ENCODE assay signal across 19 cellular contexts in the genomic region with DNA sequence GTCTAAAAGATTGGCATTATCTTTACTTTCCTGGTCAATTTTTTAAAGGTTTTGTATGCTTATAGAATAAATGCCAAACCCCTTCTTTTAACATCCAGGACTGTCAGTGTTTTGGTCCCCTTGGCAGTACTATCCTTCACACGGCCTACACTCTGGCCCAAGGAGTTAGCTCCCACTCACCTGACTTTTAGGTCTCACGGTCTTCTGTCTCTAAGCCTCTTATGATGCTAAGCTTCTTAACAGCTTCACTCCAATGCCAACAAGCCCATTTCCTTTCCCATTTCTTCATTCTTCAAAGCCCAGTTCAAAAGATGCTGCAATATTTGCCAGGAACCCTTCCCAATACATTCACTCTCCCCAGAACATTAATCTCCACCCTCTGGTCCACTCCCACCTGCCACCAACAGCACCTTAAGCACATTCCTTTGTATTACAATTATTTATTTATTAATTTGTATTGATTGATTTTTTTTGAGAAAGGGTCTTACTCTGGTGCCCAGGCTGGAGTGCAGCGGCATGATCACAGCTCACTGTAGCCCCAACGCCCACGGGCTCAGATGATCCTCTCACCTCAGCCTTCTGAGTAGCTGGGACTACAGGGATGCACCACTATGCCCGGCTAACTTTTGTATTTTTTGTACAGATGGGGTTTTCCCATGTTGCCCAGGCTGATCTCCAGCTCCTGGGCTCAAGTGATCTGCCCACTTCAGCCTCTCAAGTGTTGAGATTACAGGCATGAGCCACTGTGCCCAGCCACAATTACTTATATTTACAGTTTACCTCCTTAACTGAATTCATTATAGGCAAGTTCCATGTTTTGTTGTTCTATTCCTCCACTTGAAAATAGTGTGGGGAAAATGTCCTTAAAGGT. TPM values are rescaled to one million over a fixed set of nuclear protein-coding genes. Genes with fewer than 3 reads are reported as not detected.
DNase-seq lines count a peak whose midpoint lies in the region; ATAC-seq and TF ChIP-seq lines count a peak whose summit lies in the region.
"Had no signal": no experiment of that assay in that cellular context is flagged by ENCODE, and none has a peak within 500 bp of the region (broad histone marks: within the 10 kb centered on the region; RNA-seq: fewer than 3 reads in every experiment).

No MANE protein-coding gene starts in this region.

- no peaks in the 10 kb centered on the region for H3K9me3 ChIP-seq in CD4-positive, alpha-beta memory T cell (ENCODE audit: control insufficient read depth in 1 of 2, low read length in 2 of 2)
- H3K9me3 ChIP-seq in DOHH2 (ENCODE audit: control insufficient read depth, insufficient read depth, low read length) (no peaks in the 10 kb centered on the region), SU-DHL-6 (ENCODE audit: insufficient read depth, low read length) (no peaks in the 10 kb centered on the region), ovary (no peaks in the 10 kb centered on the region)
- H3K9me3 ChIP-seq: SJSA1 had no signal

- H3K36me3 ChIP-seq in CD4-positive, alpha-beta memory T cell (ENCODE audit: insufficient read depth, low read length), result peaks cover 7% of the 10 kb centered on the region
- H3K36me3 ChIP-seq in DOHH2 (ENCODE audit: control insufficient read depth, low read length), result peaks cover 46% of the 10 kb centered on the region
- H3K36me3 ChIP-seq in SU-DHL-6 (ENCODE audit: low read length), result peaks cover 22% of the 10 kb centered on the region
- H3K36me3 ChIP-seq in ovary, result no peaks in the 10 kb centered on the region

- H3F3A ChIP-seq in DOHH2 (ENCODE audit: control insufficient read depth, insufficient read depth) (no peaks in the 10 kb centered on the region; the same call in 1 of the 2 replicates), SU-DHL-6 (ENCODE audit: insufficient read depth) (peaks cover 27% of the 10 kb centered on the region)

- peak overlapping the region in 1 of 8 donors; percentile 21 for H3K4me3 Mint-ChIP-seq in CD4-positive, alpha-beta memory T cell
- H3K4me3 Mint-ChIP-seq in naive thymus-derived CD8-positive, alpha-beta T cell, result peak overlapping the region in 1 of 10 donors; percentile 16

- H3K9me2 ChIP-seq in DOHH2 (replicated peaks; ENCODE audit: control insufficient read depth, low read length) (no peaks in the 10 kb centered on the region), SU-DHL-6 (replicated peaks; ENCODE audit: insufficient read depth, low read length) (no peaks in the 10 kb centered on the region)

- 97 to 98% (median 97%) methylated on average over 6 of the region's 6 CpGs for WGBS in ovary, 3 donors

- peak overlapping the region in 4 of 7 donors; percentile 2 to 48 (median 26) for H3K27ac Mint-ChIP-seq in CD4-positive, alpha-beta memory T cell
- peak overlapping the region in 6 of 10 donors; percentile 6 to 88 (median 40) for H3K27ac Mint-ChIP-seq in naive thymus-derived CD8-positive, alpha-beta T cell

- H3K27ac ChIP-seq in CD4-positive, alpha-beta memory T cell (ENCODE audit: low read depth, low read length), result no peak overlapping the region
- H3K27ac ChIP-seq in DOHH2 (ENCODE audit: low read depth, low read length) (peak overlapping the region; percentile 76), SU-DHL-6 (ENCODE audit: low read depth, low read length) (peak overlapping the region; percentile 88), ovary (no peak overlapping the region)
- H3K27ac ChIP-seq: HL-60, RWPE1, SJSA1 had no signal

- no peak for ATAC-seq in naive thymus-derived CD8-positive, alpha-beta T cell
- ATAC-seq: K562 had no signal

- POLR2A ChIA-PET in CD4-positive, alpha-beta memory T cell (lab: Charles Lee; ENCODE audit: partially characterized antibody), result interaction anchor here (1.5 kb wide), 1 partner anchor 78 kb away, joined by 6 read pairs; the partner anchor contains the start of gene TRIM59
- POLR2A ChIA-PET in naive thymus-derived CD8-positive, alpha-beta T cell (lab: Charles Lee), result no interaction called here

- peaks cover 16 to 29% (median 19%) of the 10 kb centered on the region in 4 donors for H3K4me1 Mint-ChIP-seq in CD4-positive, alpha-beta memory T cell
- peaks cover 8 to 32% (median 24%) of the 10 kb centered on the region in 4 donors for H3K4me1 Mint-ChIP-seq in naive thymus-derived CD8-positive, alpha-beta T cell

- no peak overlapping the region for H3K4me3 ChIP-seq in CD4-positive, alpha-beta memory T cell (ENCODE audit: low read length in 2 of 2)
- H3K4me3 ChIP-seq in DOHH2 (ENCODE audit: low read length) (no peak overlapping the region), SU-DHL-6 (ENCODE audit: insufficient read depth, low read length, poor library complexity, severe bottlenecking) (no peak overlapping the region), ovary (no peak overlapping the region)
- H3K4me3 ChIP-seq: K562, SJSA1 had no signal

- no peaks in the 10 kb centered on the region for H3K27me3 Mint-ChIP-seq in CD4-positive, alpha-beta memory T cell
- no peaks in the 10 kb centered on the region for H3K27me3 Mint-ChIP-seq in naive thymus-derived CD8-positive, alpha-beta T cell

- H4K20me1 ChIP-seq in DOHH2 (ENCODE audit: control insufficient read depth, insufficient read depth, low read depth, low read length) (no peaks in the 10 kb centered on the region), SU-DHL-6 (ENCODE audit: low read depth, low read length) (no peaks in the 10 kb centered on the region)

- no peaks in the 10 kb centered on the region for H3K79me2 ChIP-seq in DOHH2 (ENCODE audit: control insufficient read depth, low read length)
- no peaks in the 10 kb centered on the region for H3K79me2 ChIP-seq in SU-DHL-6 (ENCODE audit: insufficient read depth, low read length)

- TF ChIP-seq CTCF in DOHH2 (IDR thresholded peaks at IDR 0.05; ENCODE audit: low read depth, low read length, poor library complexity, severe bottlenecking) (no peak), SU-DHL-6 (IDR thresholded peaks at IDR 0.05; ENCODE audit: insufficient read depth, low read length, poor library complexity, severe bottlenecking) (no peak), ovary (IDR thresholded peaks at IDR 0.05) (no peak)

- intact Hi-C loops in CD4-positive, alpha-beta memory T cell (cut with micrococcal nuclease), result loop anchor here (2.0 kb wide), 1 partner anchor 28 kb away; the partner anchor contains the start of genes IFT80 and SMC4
- intact Hi-C loops in ovary (cut with DNase I), result no loop called here

- H3K4me2 ChIP-seq in DOHH2 (ENCODE audit: low read length) (peak overlapping the region; percentile 66; the same call in 1 of the 2 replicates), SU-DHL-6 (ENCODE audit: low read depth, low read length, poor library complexity, severe bottlenecking) (peak overlapping the region; percentile 60)

- peaks cover 31 to 53% of the 10 kb centered on the region in 2 donors for H3K36me3 Mint-ChIP-seq in CD4-positive, alpha-beta memory T cell
- peaks cover 5 to 40% (median 30%) of the 10 kb centered on the region in 3 donors for H3K36me3 Mint-ChIP-seq in naive thymus-derived CD8-positive, alpha-beta T cell

- no peak overlapping the region for H2AFZ ChIP-seq in SU-DHL-6 (ENCODE audit: low read depth, low read length, severe bottlenecking)

- H3K4me1 ChIP-seq in CD4-positive, alpha-beta memory T cell (ENCODE audit: insufficient read depth, low read length), result peaks cover 19% of the 10 kb centered on the region
- H3K4me1 ChIP-seq in DOHH2 (ENCODE audit: control insufficient read depth, low read length), result peaks cover 32% of the 10 kb centered on the region
- H3K4me1 ChIP-seq in ovary (ENCODE audit: insufficient read depth), result no peaks in the 10 kb centered on the region

- no peaks in the 10 kb centered on the region for H3K27me3 ChIP-seq in CD4-positive, alpha-beta memory T cell (ENCODE audit: insufficient read depth, low read length)
- no peaks in the 10 kb centered on the region for H3K27me3 ChIP-seq in DOHH2 (ENCODE audit: control insufficient read depth, low read length)
- H3K27me3 ChIP-seq in SU-DHL-6 (ENCODE audit: low read length), result no peaks in the 10 kb centered on the region
- H3K27me3 ChIP-seq in ovary, result no peaks in the 10 kb centered on the region
- H3K27me3 ChIP-seq: SJSA1 had no signal

- no peak for TF ChIP-seq EP300 in ovary (IDR thresholded peaks at IDR 0.05)

- DNase-seq in CD4-positive, alpha-beta memory T cell, result no peak
- no peak for DNase-seq in naive thymus-derived CD8-positive, alpha-beta T cell
- DNase-seq in retina (no peak), ovary (no peak), SHP77 (lab: John Stamatoyannopoulos, UW) (no peak)
- DNase-seq: ACHN; DMS153; GDM1; GOT3; NCI-H1048; NCI-H146; NCI-H510A; NK-92 treated with Interleukin-12 subunit alpha and Interleukin-12 subunit beta, amount 100 ng/mL, for 24 hours had no signal

- CTCF ChIA-PET in CD4-positive, alpha-beta memory T cell (lab: Charles Lee; ENCODE audit: partially characterized antibody), result no interaction called here

- H3K9ac ChIP-seq in SU-DHL-6 (ENCODE audit: low read length), result no peak overlapping the region

- TF ChIP-seq POLR2A in ovary (IDR thresholded peaks at IDR 0.05), result no peak

- H3K9me3 Mint-ChIP-seq in CD4-positive, alpha-beta memory T cell, result no peaks in the 10 kb centered on the region
- no peaks in the 10 kb centered on the region for H3K9me3 Mint-ChIP-seq in naive thymus-derived CD8-positive, alpha-beta T cell

RNA-seq across cellular contexts. Expression of gene IFT80, which starts 27.8 kb away (rescaled TPM):
- total RNA-seq in CD4-positive, alpha-beta memory T cell, result 10 to 100 TPM; 34.0 to 38.8 TPM
- polyA plus RNA-seq in CD4-positive, alpha-beta memory T cell, result 1 to 10 TPM; 4.1 to 5.2 TPM
- 10 to 100 TPM; 30.4 to 34.9 TPM for total RNA-seq in naive thymus-derived CD8-positive, alpha-beta T cell
- polyA plus RNA-seq in naive thymus-derived CD8-positive, alpha-beta T cell, result 1 to 10 TPM; 4.8 to 8.4 (median 6.0) TPM
- total RNA-seq in ovary, result 10 to 100 TPM; 22.7 to 39.6 (median 29.8) TPM
- 10 to 100 TPM; 16.8 to 19.4 TPM for polyA plus RNA-seq in ovary

RNA-seq across cellular contexts. Expression of gene SMC4, which starts 28.2 kb away (rescaled TPM):
- 10 to 100 TPM; 72.0 to 74.3 TPM for total RNA-seq in CD4-positive, alpha-beta memory T cell
- 10 to 100 TPM; 33.2 to 61.3 TPM for polyA plus RNA-seq in CD4-positive, alpha-beta memory T cell
- 10 to 100 TPM; 39.4 to 43.2 TPM for total RNA-seq in naive thymus-derived CD8-positive, alpha-beta T cell
- 10 to 100 TPM; 19.2 to 32.9 (median 29.0) TPM for polyA plus RNA-seq in naive thymus-derived CD8-positive, alpha-beta T cell
- 10 to 100 TPM; 12.6 to 24.4 (median 18.0) TPM for total RNA-seq in ovary
- 10 to 100 TPM in 1 of 2 donors, 1 to 10 TPM in 1; 8.9 to 28.2 TPM for polyA plus RNA-seq in ovary

Comparison
In these comparisons a context has a peak if more than half of its experiments do, and no peak if none do; other contexts are left out.
1. H3K27ac ChIP-seq: peak in DOHH2 (single experiment) and SU-DHL-6 (single experiment); none in CD4-positive, alpha-beta memory T cell (single experiment) and ovary (0 of 2).